Comparison of ENCODE assay signal across 9 cellular contexts in the genomic region with DNA sequence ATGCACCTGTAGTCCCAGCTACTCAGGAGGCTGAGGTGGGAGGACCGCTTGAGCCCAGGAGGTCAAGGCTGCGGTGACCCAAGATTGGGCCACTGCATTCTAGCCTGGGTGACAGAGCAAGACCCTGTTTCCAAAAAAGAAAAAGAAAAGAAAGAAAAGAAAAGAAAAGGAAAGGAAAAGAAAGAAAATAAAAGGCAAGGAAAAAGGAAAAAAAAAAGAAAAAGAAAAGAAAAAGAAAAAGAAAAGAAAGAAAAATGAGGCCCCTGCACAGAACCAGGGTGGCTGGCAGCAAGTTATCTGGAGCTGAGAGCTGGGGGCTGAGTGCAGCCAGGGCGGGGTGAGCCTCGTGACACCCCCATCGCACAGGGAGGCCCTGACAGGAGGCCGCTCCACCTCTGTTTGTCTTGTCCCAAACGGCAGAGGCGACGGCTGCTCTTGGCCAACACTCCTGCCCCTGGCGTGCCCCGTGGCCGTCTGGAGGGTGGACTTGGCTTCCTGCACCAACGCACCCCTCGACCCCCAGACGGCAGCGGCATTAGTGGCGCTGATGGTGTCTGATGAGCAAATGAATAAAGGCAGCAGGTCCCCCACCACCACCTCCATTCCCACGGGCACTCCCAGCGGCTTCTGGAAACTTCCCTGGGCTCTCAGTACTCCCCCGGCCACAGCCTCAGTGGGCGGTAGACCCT. TPM values are rescaled to one million over a fixed set of nuclear protein-coding genes. Genes with fewer than 3 reads are reported as not detected.
DNase-seq lines count a peak whose midpoint lies in the region; ATAC-seq and TF ChIP-seq lines count a peak whose summit lies in the region.
"Had no signal": no experiment of that assay in that cellular context is flagged by ENCODE, and none has a peak within 500 bp of the region (broad histone marks: within the 10 kb centered on the region; RNA-seq: fewer than 3 reads in every experiment).

No MANE protein-coding gene starts in this region.

- H3K27me3 Mint-ChIP-seq in stimulated activated naive B cell treated with anti-CD40 and anti-IgM and Interleukin-4, amounts not matched to agents 10 μg/mL and 1 μg/mL and 100 μg/mL, for 72 hours = peaks cover 0 to 4% of the 10 kb centered on the region in 2 donors
- no peaks in the 10 kb centered on the region for H3K27me3 Mint-ChIP-seq in type B pancreatic cell

- H3K4me3 ChIP-seq in breast epithelium (peak overlapping the region; percentile 38 to 70 (median 47)), right lobe of liver (peak overlapping the region in 2 of 3 donors; percentile 31 to 48)

- intact Hi-C loops in breast epithelium (cut with DNase I; ENCODE audit: low total_unique reads) (no loop called here), right lobe of liver (cut with DNase I) (loop anchor here (5.0 to 10.0 kb wide), 2 partner anchors 101 to 109 kb away; a partner anchor contains a TSS)

- peaks cover 16 to 21% of the 10 kb centered on the region in 2 donors for H3K36me3 Mint-ChIP-seq in stimulated activated naive B cell treated with anti-CD40 and anti-IgM and Interleukin-4, amounts not matched to agents 10 μg/mL and 1 μg/mL and 100 μg/mL, for 72 hours
- H3K36me3 Mint-ChIP-seq in type B pancreatic cell = peaks cover 8% of the 10 kb centered on the region

- peaks cover 12 to 45% of the 10 kb centered on the region in 2 donors for H3K4me1 Mint-ChIP-seq in stimulated activated naive B cell treated with anti-CD40 and anti-IgM and Interleukin-4, amounts not matched to agents 10 μg/mL and 1 μg/mL and 100 μg/mL, for 72 hours
- H3K4me1 Mint-ChIP-seq in type B pancreatic cell (ENCODE audit: unreplicated experiment) = no peaks in the 10 kb centered on the region

- H3K27me3 ChIP-seq in breast epithelium (no peaks in the 10 kb centered on the region), right lobe of liver (no peaks in the 10 kb centered on the region)

- WGBS in right lobe of liver (ENCODE audit: insufficient coverage, low coverage, low lambda C conversion rate, missing lambda C conversion rate) = 100% methylated on average over 1 of the region's 21 CpGs

- no peak for TF ChIP-seq CTCF in breast epithelium (IDR thresholded peaks at IDR 0.05)
- no peak for TF ChIP-seq CTCF in right lobe of liver (IDR thresholded peaks at IDR 0.05)
- TF ChIP-seq CTCF in type B pancreatic cell (conservative IDR thresholded peaks at IDR 0.05) = no peak

- H3K9me3 ChIP-seq in breast epithelium (no peaks in the 10 kb centered on the region), right lobe of liver (no peaks in the 10 kb centered on the region)

- TF ChIP-seq POLR2A in breast epithelium (IDR thresholded peaks at IDR 0.05) (no peak), right lobe of liver (IDR thresholded peaks at IDR 0.05) (no peak)

- peak in 2 of 4 donors; percentile 4 to 10 for ATAC-seq in right lobe of liver
- ATAC-seq in stimulated activated naive B cell treated with anti-CD40 and anti-IgM and Interleukin-4, amounts not matched to agents 10 μg/mL and 1 μg/mL and 100 μg/mL, for 72 hours (replicated peaks) = no peak
- no peak for ATAC-seq in GM21723 (IDR thresholded peaks at IDR 0.05; ENCODE audit: unreplicated experiment)
- no peak for ATAC-seq in HG03280 (IDR thresholded peaks at IDR 0.05; ENCODE audit: unreplicated experiment)

- peak overlapping the region in 1 of 2 donors; percentile 79 for H3K4me3 Mint-ChIP-seq in stimulated activated naive B cell treated with anti-CD40 and anti-IgM and Interleukin-4, amounts not matched to agents 10 μg/mL and 1 μg/mL and 100 μg/mL, for 72 hours
- no peak overlapping the region for H3K4me3 Mint-ChIP-seq in type B pancreatic cell

- H3K4me1 ChIP-seq in breast epithelium = peaks cover 9 to 12% of the 10 kb centered on the region in 2 donors
- peaks cover 0 to 12% (median 5%) of the 10 kb centered on the region in 4 donors for H3K4me1 ChIP-seq in right lobe of liver

- H3K27ac ChIP-seq in breast epithelium (peak overlapping the region in 1 of 2 donors; percentile 7), right lobe of liver (no peak overlapping the region)

- DNase-seq in HuH-7 (ENCODE audit: low spot score) (peak; percentile 51), breast epithelium (ENCODE audit: low spot score in 2 of 2) (no peak), right lobe of liver (no peak), type B pancreatic cell (ENCODE audit: extremely low spot score, unreplicated experiment) (no peak), NCI-H510A treated with DMSO at 0.1 percent for 48 hours (lab: John Stamatoyannopoulos, UW) (no peak)
- DNase-seq in stimulated activated naive B cell treated with anti-CD40 and anti-IgM and Interleukin-4, amounts not matched to agents 10 μg/mL and 1 μg/mL and 100 μg/mL, for 72 hours = no peak
- DNase-seq: NCI-H1048 had no signal

- peaks cover 7 to 8% of the 10 kb centered on the region in 2 donors for H3K9me3 Mint-ChIP-seq in stimulated activated naive B cell treated with anti-CD40 and anti-IgM and Interleukin-4, amounts not matched to agents 10 μg/mL and 1 μg/mL and 100 μg/mL, for 72 hours
- H3K9me3 Mint-ChIP-seq in type B pancreatic cell = no peaks in the 10 kb centered on the region

- H3K36me3 ChIP-seq in breast epithelium = no peaks in the 10 kb centered on the region
- H3K36me3 ChIP-seq in right lobe of liver = no peaks in the 10 kb centered on the region

- peak overlapping the region; percentile 72 for H3K27ac Mint-ChIP-seq in stimulated activated naive B cell treated with anti-CD40 and anti-IgM and Interleukin-4, amounts not matched to agents 10 μg/mL and 1 μg/mL and 100 μg/mL, for 72 hours
- H3K27ac Mint-ChIP-seq in type B pancreatic cell = no peak overlapping the region

RNA-seq across cellular contexts. Expression of a gene that starts 16.7 kb away (rescaled TPM):
- total RNA-seq in breast epithelium = 10 to 100 TPM in 2 of 3 donors, 1 to 10 TPM in 1; 7.7 to 28.7 (median 20.6) TPM
- total RNA-seq in right lobe of liver = 10 to 100 TPM in 3 of 6 experiments, 1 to 10 TPM in 3; 3.3 to 14.4 (median 10.6) TPM
- total RNA-seq in type B pancreatic cell (ENCODE audit: low replicate concordance) = 15.5 and 19.5 TPM in 2 replicates

RNA-seq across cellular contexts. Expression of a gene that starts 17.0 kb away (rescaled TPM):
- total RNA-seq in breast epithelium (10 to 100 TPM in 1 of 3 donors, 1 to 10 TPM in 2; 2.9 to 13.8 (median 4.6) TPM), right lobe of liver (1 to 10 TPM; 4.7 to 8.0 (median 5.7) TPM), type B pancreatic cell (ENCODE audit: low replicate concordance) (6.4 and 14.3 TPM in 2 replicates)

RNA-seq across cellular contexts. Expression of a gene that starts 34.9 kb away (rescaled TPM):
- total RNA-seq in breast epithelium (1 to 10 TPM in 2 of 3 donors, not detected in 1; 2.0 to 3.2 TPM), right lobe of liver (10 to 100 TPM in 2 of 6 experiments, 1 to 10 TPM in 4; 3.3 to 11.5 (median 7.5) TPM), type B pancreatic cell (ENCODE audit: low replicate concordance) (2.1 and 3.5 TPM in 2 replicates)

RNA-seq across cellular contexts. Expression of a gene that starts 52.9 kb away (rescaled TPM):
- total RNA-seq in breast epithelium = 10 to 100 TPM; 30.9 to 38.4 (median 37.4) TPM
- total RNA-seq in right lobe of liver = 10 to 100 TPM; 15.6 to 55.4 (median 20.1) TPM
- total RNA-seq in type B pancreatic cell (ENCODE audit: low replicate concordance) = 51.2 and 67.8 TPM in 2 replicates
